Comparison of ENCODE assay signal across 25 cellular contexts in the genomic region with DNA sequence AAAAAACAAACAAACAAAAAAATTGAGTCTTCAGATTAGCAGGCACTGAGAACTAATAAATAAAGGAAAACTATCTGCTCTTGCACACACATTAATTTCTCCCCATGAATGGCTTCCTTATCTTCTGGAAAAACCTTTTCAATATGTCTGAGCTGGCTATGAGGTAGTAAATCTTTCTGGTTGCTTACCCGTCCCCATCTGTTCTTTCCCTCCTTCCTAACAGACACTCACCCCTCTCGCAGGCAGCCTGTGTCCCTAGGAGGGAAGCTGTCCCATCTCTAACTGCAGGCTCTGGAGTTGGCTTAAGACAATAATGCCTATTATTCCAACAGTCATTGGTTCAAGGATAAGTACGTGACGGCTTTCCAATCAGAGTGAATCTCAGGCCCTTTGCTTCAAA. TPM values are rescaled to one million over a fixed set of nuclear protein-coding genes. Genes with fewer than 3 reads are reported as not detected.
"Had no signal": no experiment of that assay in that cellular context is flagged by ENCODE, and none has a peak within 500 bp of the region (broad histone marks: within the 10 kb centered on the region; RNA-seq: fewer than 3 reads in every experiment).

No MANE protein-coding gene starts in this region.

- H2AFZ ChIP-seq: hepatocyte had no signal

- H3K27ac ChIP-seq: hepatocyte, ovary, right lobe of liver, thoracic aorta, tibial nerve, upper lobe of left lung had no signal

- H3K9me3 Mint-ChIP-seq: effector memory CD8-positive, alpha-beta T cell; naive thymus-derived CD4-positive, alpha-beta T cell; nephron; stimulated activated naive B cell treated with anti-CD40 and anti-IgM and Interleukin-4, amounts not matched to agents 10 μg/mL and 1 μg/mL and 100 μg/mL, for 72 hours; stimulated activated naive CD8-positive, alpha-beta T cell treated with anti-CD3 and anti-CD28 coated beads, Interleukin-15, Interleukin-2, amounts not matched to agents 100 ng/mL and 50 ng/mL, for 24 hours had no signal

- H3K4me1 Mint-ChIP-seq: naive thymus-derived CD4-positive, alpha-beta T cell; nephron; stimulated activated naive B cell treated with anti-CD40 and anti-IgM and Interleukin-4, amounts not matched to agents 10 μg/mL and 1 μg/mL and 100 μg/mL, for 72 hours had no signal

- H3K9me3 ChIP-seq: ovary, right lobe of liver, thoracic aorta, tibial nerve, upper lobe of left lung had no signal

- DNase-seq: cortex of kidney; effector memory CD8-positive, alpha-beta T cell; erythroblast; head of caudate nucleus; kidney; mesendoderm; midbrain; naive thymus-derived CD4-positive, alpha-beta T cell; nucleus accumbens; ovary; right lobe of liver; small intestine; stimulated activated CD4-positive, alpha-beta T cell treated with anti-CD3 and anti-CD28 coated beads, Interleukin-15, amount 100 ng/mL, for 24 hours; stimulated activated CD4-positive, alpha-beta T cell treated with anti-CD3 and anti-CD28 coated beads, Interleukin-2, amount 100 ng/mL, for 48 hours; stimulated activated naive B cell treated with anti-CD40 and anti-IgM and Interleukin-4, amounts not matched to agents 10 μg/mL and 1 μg/mL and 100 μg/mL, for 72 hours; upper lobe of left lung had no signal

- H3K79me2 ChIP-seq: hepatocyte had no signal

- FAIRE-seq: endometrium, frontal cortex, kidney, small intestine, urothelium cell line had no signal

- H3K36me3 Mint-ChIP-seq: stimulated activated naive B cell treated with anti-CD40 and anti-IgM and Interleukin-4, amounts not matched to agents 10 μg/mL and 1 μg/mL and 100 μg/mL, for 72 hours had no signal

- H3K4me3 Mint-ChIP-seq: effector memory CD8-positive, alpha-beta T cell; naive thymus-derived CD4-positive, alpha-beta T cell; nephron; stimulated activated naive B cell treated with anti-CD40 and anti-IgM and Interleukin-4, amounts not matched to agents 10 μg/mL and 1 μg/mL and 100 μg/mL, for 72 hours; stimulated activated naive CD8-positive, alpha-beta T cell treated with anti-CD3 and anti-CD28 coated beads, Interleukin-15, Interleukin-2, amounts not matched to agents 100 ng/mL and 50 ng/mL, for 24 hours had no signal

- H3K4me3 ChIP-seq: hepatocyte, ovary, right lobe of liver, thoracic aorta, tibial nerve, upper lobe of left lung had no signal

- H3K4me2 ChIP-seq: hepatocyte had no signal

- H3K36me3 ChIP-seq: ovary, right lobe of liver, thoracic aorta, tibial nerve, upper lobe of left lung had no signal

- H3K27me3 ChIP-seq: hepatocyte, ovary, right lobe of liver, tibial nerve, upper lobe of left lung had no signal

- H3K27ac Mint-ChIP-seq: effector memory CD8-positive, alpha-beta T cell; naive thymus-derived CD4-positive, alpha-beta T cell; nephron; stimulated activated naive B cell treated with anti-CD40 and anti-IgM and Interleukin-4, amounts not matched to agents 10 μg/mL and 1 μg/mL and 100 μg/mL, for 72 hours; stimulated activated naive CD8-positive, alpha-beta T cell treated with anti-CD3 and anti-CD28 coated beads, Interleukin-15, Interleukin-2, amounts not matched to agents 100 ng/mL and 50 ng/mL, for 24 hours had no signal

- H3K4me1 ChIP-seq: right lobe of liver, tibial nerve had no signal

- ATAC-seq: effector memory CD8-positive, alpha-beta T cell; left lobe of liver; naive thymus-derived CD4-positive, alpha-beta T cell; right lobe of liver; stimulated activated naive B cell treated with anti-CD40 and anti-IgM and Interleukin-4, amounts not matched to agents 10 μg/mL and 1 μg/mL and 100 μg/mL, for 72 hours had no signal

RNA-seq across cellular contexts. Expression of gene SCUBE2, which starts 8.2 kb away (rescaled TPM):
- polyA plus RNA-seq: naive thymus-derived CD4-positive, alpha-beta T cell had no signal
